11 cellular contexts compared by ENCODE assay signal in the genomic region with DNA sequence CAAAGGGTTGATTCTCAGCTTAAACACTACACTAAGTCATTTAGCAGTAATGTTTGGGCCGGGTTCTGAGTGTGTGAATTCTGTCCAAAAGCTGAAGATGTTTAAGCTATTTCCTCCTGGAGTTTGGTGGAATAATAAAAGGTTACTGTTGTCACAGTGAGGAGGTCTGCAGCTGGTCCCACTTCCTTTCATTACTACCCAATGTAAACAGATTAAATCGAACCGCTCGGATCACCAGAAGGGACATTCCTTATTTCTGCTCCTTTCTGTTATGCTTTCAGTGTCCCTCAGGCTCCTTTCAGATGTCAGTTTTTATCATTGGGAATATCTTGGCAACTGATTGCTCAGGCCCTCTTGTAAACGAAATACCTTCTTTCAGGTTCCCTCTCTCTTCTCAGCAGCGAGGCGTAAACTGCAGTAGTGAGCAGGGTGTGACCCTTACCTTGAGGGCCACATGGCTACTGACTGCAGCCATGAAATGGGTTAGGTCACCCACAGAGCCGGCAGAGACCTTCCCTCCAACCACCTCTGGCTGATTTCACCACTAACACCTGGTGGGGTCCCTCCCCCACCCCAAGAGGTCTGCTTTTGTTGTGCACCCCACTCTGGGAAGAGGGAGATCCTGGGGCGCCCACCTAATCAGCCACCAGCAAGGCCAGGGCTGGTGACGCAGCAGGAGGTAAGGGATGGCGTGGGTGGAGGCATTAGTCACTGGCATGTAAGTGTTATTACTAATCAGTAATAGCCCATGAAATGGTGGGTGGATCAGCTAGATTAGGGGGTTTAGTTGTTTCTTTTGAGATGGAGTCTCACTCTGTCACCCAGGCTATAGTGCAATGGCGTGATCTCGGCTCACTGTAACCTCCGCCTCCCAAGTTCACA.
DNase-seq lines count a peak whose midpoint lies in the region; ATAC-seq and TF ChIP-seq lines count a peak whose summit lies in the region.
"Had no signal": no experiment of that assay in that cellular context is flagged by ENCODE, and none has a peak within 500 bp of the region (broad histone marks: within the 10 kb centered on the region; RNA-seq: fewer than 3 reads in every experiment).

No MANE protein-coding gene starts in this region.

- no peaks in the 10 kb centered on the region for H4K20me1 ChIP-seq in IMR-90 (ENCODE audit: insufficient read depth, low read length)

- no peak overlapping the region for H3K9ac ChIP-seq in IMR-90 (ENCODE audit: low read depth, low read length)

- POLR2A ChIA-PET in IMR-90 (lab: Charles Lee; ENCODE audit: unreplicated experiment) = no interaction called here
- POLR2A ChIA-PET in MCF 10A (lab: Yijun Ruan, JAX) = interaction anchor here (0.7 kb wide), 1 partner anchor 58 kb away, joined by 3 read pairs; no protein-coding TSS in a partner anchor
- POLR2A ChIA-PET in WTC11 (lab: Charles Lee) = no interaction called here

- H3K14ac ChIP-seq in IMR-90 (replicated peaks; ENCODE audit: low read depth, low read length) = peak overlapping the region; percentile 50

- H3K27ac ChIP-seq in IMR-90 (ENCODE audit: insufficient read depth, low read length) = peak overlapping the region; percentile 46

- peak overlapping the region; percentile 84 for H3K4ac ChIP-seq in IMR-90 (ENCODE audit: low read depth, low read length)

- peak overlapping the region; percentile 81 for H2BK120ac ChIP-seq in IMR-90 (ENCODE audit: low read depth, low read length)

- peak overlapping the region; percentile 90 for H2AK5ac ChIP-seq in IMR-90 (ENCODE audit: low read depth, low read length)

- peak overlapping the region; percentile 90 for H2BK20ac ChIP-seq in IMR-90 (ENCODE audit: low read depth, low read length)

- H3K27me3 Mint-ChIP-seq in MCF 10A (ENCODE audit: insufficient read depth, unreplicated experiment) = no peaks in the 10 kb centered on the region
- no peaks in the 10 kb centered on the region for H3K27me3 Mint-ChIP-seq in osteocyte (ENCODE audit: unreplicated experiment)
- no peaks in the 10 kb centered on the region; the same call in 1 of the 2 replicates for H3K27me3 Mint-ChIP-seq in WTC11 (ENCODE audit: low read depth)

- H3K27ac Mint-ChIP-seq in MCF 10A (ENCODE audit: low read depth, unreplicated experiment) (no peak overlapping the region), osteocyte (ENCODE audit: unreplicated experiment) (peak overlapping the region; percentile 81), WTC11 (no peak overlapping the region)

- intact Hi-C loops in IMR-90 (cut with micrococcal nuclease) = no loop called here
- intact Hi-C loops in MCF 10A (cut with micrococcal nuclease) = no loop called here

- H3K79me1 ChIP-seq in IMR-90 (ENCODE audit: low read depth in 1 of 2, low read length in 2 of 2) = peaks cover 0 to 8% of the 10 kb centered on the region in 2 experiments; a peak in 2 of 4 replicates

- H4K5ac ChIP-seq in IMR-90 (ENCODE audit: low read depth, low read length) = peak overlapping the region; percentile 41; the same call in 1 of the 2 replicates

- no CpG with 5 or more reads among the region's 14 CpGs for WGBS in IMR-90 (ENCODE audit: extremely low coverage in 2 of 2, insufficient read length in 1 of 2), 2 experiments

- peak; percentile 56 for DNase-seq in AG08395 (ENCODE audit: low spot score)
- peak; percentile 90 for DNase-seq in IMR-90
- peak; percentile 55 for DNase-seq in MCF 10A (ENCODE audit: unreplicated experiment)
- DNase-seq in osteocyte (ENCODE audit: extremely low spot score, unreplicated experiment) = no peak
- no peak for DNase-seq in 8988T
- no peak for DNase-seq in WTC11 (ENCODE audit: low spot score)
- DNase-seq in NCI-H345 (lab: John Stamatoyannopoulos, UW) = no peak
- DNase-seq: DND-41, Karpas-422 had no signal

- H4K91ac ChIP-seq in IMR-90 (ENCODE audit: insufficient read depth, low read depth, low read length) = peak overlapping the region; percentile 92

- TF ChIP-seq CTCF in IMR-90 (conservative IDR thresholded peaks at IDR 0.05; ENCODE audit: low read depth, low read length) (no peak), MCF 10A (IDR thresholded peaks at IDR 0.05; ENCODE audit: unreplicated experiment) (no peak), osteocyte (IDR thresholded peaks at IDR 0.05) (no peak), WTC11 (IDR thresholded peaks at IDR 0.05) (no peak)

- H3K4me2 ChIP-seq in IMR-90 (ENCODE audit: low read depth, low read length) = peak overlapping the region; percentile 10; the same call in 1 of the 2 replicates

- H3K23ac ChIP-seq in IMR-90 (ENCODE audit: low read depth, low read length) = peak overlapping the region; percentile 72; the same call in 1 of the 2 replicates

- peak overlapping the region; percentile 72; the same call in 1 of the 2 replicates for H3K18ac ChIP-seq in IMR-90 (ENCODE audit: low read depth, low read length)

- CTCF ChIA-PET in IMR-90 (lab: Yijun Ruan, JAX) (no interaction called here), MCF 10A (lab: Yijun Ruan, JAX) (interaction anchor here (0.6 kb wide), 1 partner anchor 101 kb away, joined by 3 read pairs; no protein-coding TSS in a partner anchor), WTC11 (lab: Charles Lee) (no interaction called here)

- H3K56ac ChIP-seq in IMR-90 (ENCODE audit: extremely low read depth, insufficient read depth, low read length) = peak overlapping the region; percentile 65; the same call in 1 of the 2 replicates

- H2BK5ac ChIP-seq in IMR-90 (ENCODE audit: low read depth, low read length, poor library complexity, severe bottlenecking) = peak overlapping the region; percentile 77

- H3K9me3 Mint-ChIP-seq in MCF 10A (ENCODE audit: unreplicated experiment) (no peaks in the 10 kb centered on the region), osteocyte (ENCODE audit: unreplicated experiment) (no peaks in the 10 kb centered on the region), WTC11 (peaks cover 13% of the 10 kb centered on the region; the same call in 1 of the 2 replicates)
- H3K9me3 Mint-ChIP-seq: neural crest cell had no signal

- H3K36me3 ChIP-seq in IMR-90 (ENCODE audit: control insufficient read depth, insufficient read depth, low read length) = peaks cover 3% of the 10 kb centered on the region

- H3K36me3 Mint-ChIP-seq in MCF 10A (ENCODE audit: insufficient read depth, unreplicated experiment) (peaks cover 13% of the 10 kb centered on the region), osteocyte (ENCODE audit: unreplicated experiment) (peaks cover 21% of the 10 kb centered on the region), WTC11 (peaks cover 45% of the 10 kb centered on the region)

- BruUV-seq in IMR-90 (replicated peaks; lab: Mats Ljungman, UMichigan) (no TSS peak), MCF 10A (replicated peaks; lab: Mats Ljungman, UMichigan) (no TSS peak)

- no peaks in the 10 kb centered on the region for H3K9me3 ChIP-seq in IMR-90 (ENCODE audit: control insufficient read depth, insufficient read depth, low read length)

- H3K27me3 ChIP-seq in IMR-90 (ENCODE audit: control insufficient read depth, insufficient read depth, low read length) = no peaks in the 10 kb centered on the region

- H3K4me1 ChIP-seq in IMR-90 (ENCODE audit: control insufficient read depth, insufficient read depth, low read length) = peaks cover 22% of the 10 kb centered on the region

- H3K4me3 ChIP-seq in IMR-90 (ENCODE audit: insufficient read depth, low read depth, low read length) = no peak overlapping the region

- H2AFZ ChIP-seq in IMR-90 (replicated peaks; ENCODE audit: low read length, poor library complexity) = peak overlapping the region; percentile 77

- peaks cover 16% of the 10 kb centered on the region for H3K9me1 ChIP-seq in IMR-90 (ENCODE audit: insufficient read depth, low read length)

- ATAC-seq in IMR-90 (ENCODE audit: low read depth) (peak; percentile 73), HG02623 (IDR thresholded peaks at IDR 0.05; ENCODE audit: unreplicated experiment) (no peak), WTC11 (no peak)

- no peak overlapping the region for H3K4me3 Mint-ChIP-seq in MCF 10A (ENCODE audit: unreplicated experiment)
- peak overlapping the region; percentile 12 for H3K4me3 Mint-ChIP-seq in osteocyte (ENCODE audit: unreplicated experiment)
- H3K4me3 Mint-ChIP-seq in WTC11 = no peak overlapping the region
- H3K4me3 Mint-ChIP-seq: neural crest cell had no signal

- TF ChIP-seq POLR2A in IMR-90 (IDR thresholded peaks at IDR 0.05; ENCODE audit: low read depth, low read length) = no peak

- dilution Hi-C loops in IMR-90 (cut with HindIII; ENCODE audit: low sequenced_read_pairs, unreplicated experiment) = no loop called here

- in situ Hi-C loops in IMR-90 (cut with MboI; ENCODE audit: low sequenced_read_pairs) = no loop called here

- H2BK15ac ChIP-seq in IMR-90 (ENCODE audit: low read depth, low read length) = peak overlapping the region; percentile 53; the same call in 1 of the 3 replicates

- peak overlapping the region; percentile 46 to 87 for H4K8ac ChIP-seq in IMR-90 (ENCODE audit: low read depth in 2 of 2, low read length in 2 of 2)

- H2AK9ac ChIP-seq in IMR-90 (replicated peaks; ENCODE audit: low read depth, low read length, poor library complexity) = peak overlapping the region; percentile 93

- no peak for TF ChIP-seq RAD21 in IMR-90 (IDR thresholded peaks at IDR 0.05; ENCODE audit: low read length)

- H3K4me1 Mint-ChIP-seq in MCF 10A (ENCODE audit: insufficient read depth, unreplicated experiment) = peaks cover 5% of the 10 kb centered on the region
- peaks cover 29% of the 10 kb centered on the region for H3K4me1 Mint-ChIP-seq in osteocyte (ENCODE audit: unreplicated experiment)
- H3K4me1 Mint-ChIP-seq in WTC11 = no peaks in the 10 kb centered on the region
- H3K4me1 Mint-ChIP-seq: neural crest cell had no signal

TF ChIP-seq in IMR-90, 13 proteins besides CTCF, POLR2A, EP300 and RAD21 (continues in another document):
- TF ChIP-seq MAFK (IDR thresholded peaks at IDR 0.05; ENCODE audit: low read depth, low read length) (no peak), CHD1 (IDR thresholded peaks at IDR 0.05; ENCODE audit: low read depth, low read length) (no peak), MXI1 (IDR thresholded peaks at IDR 0.05; ENCODE audit: borderline replicate concordance, low read depth, low read length) (no peak), NFE2L2 (IDR thresholded peaks at IDR 0.05; ENCODE audit: low read depth, low read length) (no peak), MAZ (IDR thresholded peaks at IDR 0.05; ENCODE audit: borderline replicate concordance, low read depth, low read length) (no peak), FOS (IDR thresholded peaks at IDR 0.05; ENCODE audit: low read depth, low read length) (peak; percentile 83)

TF ChIP-seq in WTC11, 78 proteins besides CTCF, POLR2A, EP300 and RAD21 (continues in another document):
- no peak for TF ChIP-seq NR1H2 (CRISPR knock-in tag; IDR thresholded peaks at IDR 0.05)
- no peak for TF ChIP-seq MYBL2 (CRISPR knock-in tag; IDR thresholded peaks at IDR 0.05)
- TF ChIP-seq ZNF121 (CRISPR knock-in tag; IDR thresholded peaks at IDR 0.05) = no peak
- TF ChIP-seq, protein P1, sequence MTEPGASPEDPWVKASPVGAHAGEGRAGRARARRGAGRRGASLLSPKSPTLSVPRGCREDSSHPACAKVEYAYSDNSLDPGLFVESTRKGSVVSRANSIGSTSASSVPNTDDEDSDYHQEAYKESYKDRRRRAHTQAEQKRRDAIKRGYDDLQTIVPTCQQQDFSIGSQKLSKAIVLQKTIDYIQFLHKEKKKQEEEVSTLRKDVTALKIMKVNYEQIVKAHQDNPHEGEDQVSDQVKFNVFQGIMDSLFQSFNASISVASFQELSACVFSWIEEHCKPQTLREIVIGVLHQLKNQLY (CRISPR knock-in tag; IDR thresholded peaks at IDR 0.05) = no peak
- TF ChIP-seq GABPB1 (CRISPR knock-in tag; IDR thresholded peaks at IDR 0.05) = no peak
- no peak for TF ChIP-seq CBFB (CRISPR knock-in tag; IDR thresholded peaks at IDR 0.05; ENCODE audit: low read depth)

Comparison
In these comparisons a context has a peak if more than half of its experiments do, and no peak if none do; other contexts are left out.
1. DNase-seq: peak in AG08395 (single experiment), IMR-90 (single experiment) and MCF 10A (single experiment); none in osteocyte (single experiment), 8988T (single experiment), WTC11 (single experiment) and NCI-H345 (single experiment).